In genomic region chr19:19105365-19106060, GRCh38 we compare ENCODE assay signal across 8 cellular contexts. TPM values are rescaled to one million over a fixed set of nuclear protein-coding genes. Genes with fewer than 3 reads are reported as not detected.
A peak's percentile ranks its signal among the peaks of the same experiment; 100 is the strongest.
DNase-seq lines count a peak whose midpoint lies in the region; ATAC-seq and TF ChIP-seq lines count a peak whose summit lies in the region.

No MANE protein-coding gene starts in this region.

- H3K27me3 ChIP-seq in Panc1 (ENCODE audit: control insufficient read depth, insufficient read depth, low read length), result no peaks in the 10 kb centered on the region
- no peaks in the 10 kb centered on the region for H3K27me3 ChIP-seq in prostate gland (replicated peaks; ENCODE audit: insufficient read depth)

- H3K4me1 ChIP-seq in Panc1 (ENCODE audit: control insufficient read depth, insufficient read depth, low read length) (no peaks in the 10 kb centered on the region), prostate gland (replicated peaks) (no peaks in the 10 kb centered on the region)

- DNase-seq in EH (ENCODE audit: low read depth) (peak; percentile 72), Panc1 (ENCODE audit: low read depth, low spot score) (no peak), fibroblast of villous mesenchyme (ENCODE audit: low read depth) (peak; percentile 68), prostate gland (ENCODE audit: low spot score) (peak; percentile 39), NCI-H226 (no peak)

- no peaks in the 10 kb centered on the region for H3K9me3 ChIP-seq in Panc1 (ENCODE audit: control insufficient read depth, insufficient read depth, low read depth, low read length)
- no peaks in the 10 kb centered on the region for H3K9me3 ChIP-seq in prostate gland

- peak overlapping the region in 1 of 2 experiments; percentile 26; a peak in 1 of 4 replicates for H3K4me3 ChIP-seq in Panc1 (ENCODE audit: low read depth in 2 of 2, low read length in 2 of 2)
- H3K4me3 ChIP-seq in fibroblast of villous mesenchyme (ENCODE audit: low read depth, low read length), result peak overlapping the region; percentile 54
- H3K4me3 ChIP-seq in prostate gland, result peak overlapping the region in 1 of 2 donors; percentile 10

- H3K36me3 ChIP-seq in Panc1 (ENCODE audit: control insufficient read depth, insufficient read depth, low read length) (no peaks in the 10 kb centered on the region), prostate gland (no peaks in the 10 kb centered on the region)

- BruUV-seq in Panc1 (replicated peaks; lab: Mats Ljungman, UMichigan), result no TSS peak

- WGBS in prostate gland, result 18% methylated on average over 36 of the region's 36 CpGs

- intact Hi-C loops in Panc1 (cut with micrococcal nuclease; ENCODE audit: unreplicated experiment), result no loop called here
- intact Hi-C loops in prostate gland (cut with DNase I), result no loop called here

- POLR2A ChIA-PET in Panc1 (lab: Charles Lee), result no interaction called here

- peak; percentile 48; the same call in 1 of the 2 replicates for ATAC-seq in Panc1
- no peak for ATAC-seq in GM19324 (IDR thresholded peaks at IDR 0.05; ENCODE audit: low FRiP score, unreplicated experiment)
- no peak for ATAC-seq in HG03025 (IDR thresholded peaks at IDR 0.05; ENCODE audit: low FRiP score, unreplicated experiment)
- ATAC-seq in HG02759 (IDR thresholded peaks at IDR 0.05; ENCODE audit: unreplicated experiment), result no peak

- H3K27ac ChIP-seq in Panc1 (ENCODE audit: low read length), result no peak overlapping the region
- H3K27ac ChIP-seq in prostate gland, result peak overlapping the region in 1 of 2 donors; percentile 18

- no peak for TF ChIP-seq POLR2A in prostate gland (IDR thresholded peaks at IDR 0.05)

- in situ Hi-C loops in Panc1 (cut with HindIII; ENCODE audit: low pct_unique_long_range_greater_than_20kb, low sequenced_read_pairs), result no loop called here

- CTCF ChIA-PET in Panc1 (lab: Charles Lee), result interaction anchor here (0.7 kb wide), 1 partner anchor 48 kb away, joined by 3 read pairs; no protein-coding TSS in a partner anchor

- TF ChIP-seq CTCF in Panc1 (IDR thresholded peaks at IDR 0.05) (no peak), fibroblast of villous mesenchyme (IDR thresholded peaks at IDR 0.05; ENCODE audit: insufficient read depth, low read depth, low read length) (no peak), prostate gland (IDR thresholded peaks at IDR 0.05) (no peak)

RNA-seq across cellular contexts. Expression of gene TMEM161A, which starts 32.8 kb away (rescaled TPM):
- total RNA-seq in Panc1 (2021; ENCODE audit: unreplicated experiment) (26.7 TPM), fibroblast of villous mesenchyme (18.1 and 20.9 TPM in 2 replicates), prostate gland (10 to 100 TPM; 24.0 to 40.9 TPM)
- 40.2 TPM for polyA plus RNA-seq in Panc1 (2012; ENCODE audit: insufficient read length)

RNA-seq across cellular contexts. Expression of gene SLC25A42, which starts 41.7 kb away (rescaled TPM):
- 2.6 TPM for total RNA-seq in Panc1 (2021; ENCODE audit: unreplicated experiment)
- 2.9 TPM for polyA plus RNA-seq in Panc1 (2012; ENCODE audit: insufficient read length)
- 5.8 and 9.1 TPM in 2 replicates for total RNA-seq in fibroblast of villous mesenchyme
- total RNA-seq in prostate gland, result 10 to 100 TPM; 11.5 to 18.6 TPM

Comparison
In these comparisons a context has a peak if more than half of its experiments do, and no peak if none do; other contexts are left out.
1. DNase-seq: peak in EH (single experiment), fibroblast of villous mesenchyme (single experiment) and prostate gland (single experiment); none in Panc1 (single experiment) and NCI-H226 (single experiment).